17 cellular contexts compared by ENCODE assay signal in the genomic region with DNA sequence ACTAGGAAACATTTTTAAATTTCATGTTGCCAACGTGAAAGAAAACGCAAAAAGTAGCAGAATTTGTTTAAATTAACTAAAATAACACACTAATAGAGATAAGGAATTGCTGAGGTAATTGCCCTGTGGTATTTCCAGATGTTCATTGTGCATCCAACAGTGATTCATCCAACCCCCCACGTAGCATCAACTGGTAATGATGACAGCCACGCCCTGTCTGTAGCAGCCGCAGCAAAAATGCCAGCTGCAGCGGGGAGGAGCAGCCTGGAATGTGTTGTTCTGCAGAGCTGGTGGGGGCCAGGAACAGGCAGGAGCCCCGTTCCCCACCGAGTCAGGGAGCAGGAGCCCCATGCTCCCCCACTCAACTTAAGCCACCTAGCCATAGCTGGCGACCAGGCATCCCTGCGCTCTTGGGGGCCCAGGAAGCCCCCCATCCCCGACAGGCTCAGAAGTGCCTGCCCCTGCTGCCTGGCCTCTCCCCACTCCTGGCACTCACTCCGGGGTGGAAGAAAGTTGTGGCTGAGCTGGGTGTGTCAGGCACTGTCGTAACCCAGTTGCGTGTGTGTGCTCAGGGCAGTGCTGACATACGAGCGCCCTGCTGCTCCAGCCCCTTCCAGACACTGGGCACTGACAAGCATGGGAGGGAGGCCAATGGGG.
DNase-seq lines count a peak whose midpoint lies in the region.
"Had no signal": no experiment of that assay in that cellular context is flagged by ENCODE, and none has a peak within 500 bp of the region (broad histone marks: within the 10 kb centered on the region; RNA-seq: fewer than 3 reads in every experiment).

No MANE protein-coding gene starts in this region.

- no peak overlapping the region for H3K4me3 ChIP-seq in skin epidermis
- H3K4me3 ChIP-seq: adrenal gland, transverse colon had no signal

- peak overlapping the region in 17 of 21 experiments; percentile 9 to 84 (median 57) for H3K27ac ChIP-seq in skin epidermis
- H3K27ac ChIP-seq: 22Rv1, adrenal gland, epithelial cell of prostate, transverse colon, WERI-Rb-1 had no signal

- DNase-seq in DMS 273 (lab: John Stamatoyannopoulos, UW; ENCODE audit: unreplicated experiment) (peak; percentile 9), DMS 273 treated with DMSO at 0.1 percent for 48 hours (lab: John Stamatoyannopoulos, UW) (no peak), RPMI7951 (ENCODE audit: low read depth) (peak; percentile 95), fibroblast of gingiva (ENCODE audit: low read depth) (peak; percentile 36), retina (no peak), CD1c-positive myeloid dendritic cell (ENCODE audit: extremely low spot score) (no peak), D341Med (ENCODE audit: low spot score) (no peak)
- DNase-seq: activated CD8-positive, alpha-beta T cell treated with anti-CD3 and anti-CD28 coated beads, Interleukin-2, amount 10 ng/mL, durations not matched to agents 7 days and 5 days; adrenal gland; CD8-positive, alpha-beta T cell; GOT3; left colon; transverse colon; WERI-Rb-1 had no signal

Comparison
In these comparisons a context has a peak if more than half of its experiments do, and no peak if none do; other contexts are left out.
1. DNase-seq: peak in DMS 273 (single experiment), RPMI7951 (single experiment) and fibroblast of gingiva (single experiment); none in DMS 273 treated with DMSO at 0.1 percent for 48 hours (single experiment), retina (single experiment), CD1c-positive myeloid dendritic cell (single experiment) and D341Med (single experiment).